ENCODE assay signal across 1 cellular context in genomic region chr6:130967502-130968469, GRCh38.
TF ChIP-seq lines count a peak whose summit lies in the region.

No MANE protein-coding gene starts in this region.

TF ChIP-seq in HEK293, 187 proteins besides CTCF, POLR2A, EP300 and RAD21 (continued from another document):
- TF ChIP-seq PRDM2 (tag by site-specific recombination; IDR thresholded peaks at IDR 0.05; ENCODE audit: borderline replicate concordance) (no peak), SCRT1 (tag by site-specific recombination; IDR thresholded peaks at IDR 0.05; ENCODE audit: borderline replicate concordance) (0 out of 2 replicates have a peak, but pooled peaks have one; percentile 9), KLF10 (tag by site-specific recombination; IDR thresholded peaks at IDR 0.05) (0 out of 2 replicates have a peak, but pooled peaks have one; percentile 11), ZNF140 (tag by site-specific recombination; IDR thresholded peaks at IDR 0.05) (0 out of 2 replicates have a peak, but pooled peaks have one; percentile 5), ZNF701 (tag by site-specific recombination; IDR thresholded peaks at IDR 0.05) (no peak), EGR2 (tag by site-specific recombination; IDR thresholded peaks at IDR 0.05; ENCODE audit: low read depth) (peak; percentile 21; the same call in 1 of the 2 replicates), YY2 (tag by site-specific recombination; IDR thresholded peaks at IDR 0.05) (no peak), ZFHX2 (tag by site-specific recombination; conservative IDR thresholded peaks at IDR 0.05) (peak; percentile 26)
